Comparison of ENCODE assay signal across 28 cellular contexts in the genomic region with DNA sequence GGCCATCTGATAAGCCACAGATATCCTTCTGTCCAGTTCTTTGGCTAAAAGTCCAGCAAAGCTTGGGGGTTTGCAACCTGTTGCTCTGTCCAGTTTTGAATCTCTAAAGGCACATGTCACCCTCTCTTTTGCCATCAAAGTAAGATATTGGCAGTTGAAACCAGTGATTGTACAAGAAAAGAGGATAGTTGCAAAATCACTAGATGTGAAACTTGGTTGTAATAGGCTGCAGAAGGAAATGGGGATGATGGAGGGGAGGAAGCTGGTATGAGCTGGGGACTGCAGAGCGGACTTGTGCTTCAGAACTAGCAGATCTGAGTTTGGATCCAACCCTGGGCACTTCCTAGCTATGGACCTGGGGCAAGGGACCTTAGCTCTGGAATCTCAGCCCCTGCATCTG.
"Had no signal": no experiment of that assay in that cellular context is flagged by ENCODE, and none has a peak within 500 bp of the region (broad histone marks: within the 10 kb centered on the region; RNA-seq: fewer than 3 reads in every experiment).

No MANE protein-coding gene starts in this region.

- H3K4me1 Mint-ChIP-seq: activated naive CD8-positive, alpha-beta T cell treated with anti-CD3 and anti-CD28 coated beads, Interleukin-2, amount 10 ng/mL, durations not matched to agents 7 days and 5 days; brain; immature natural killer cell; mesothelial cell of epicardium; naive B cell had no signal

- H3K9me3 Mint-ChIP-seq: activated naive CD4-positive, alpha-beta T cell treated with anti-CD3 and anti-CD28 coated beads for 36 hours; activated naive CD8-positive, alpha-beta T cell treated with anti-CD3 and anti-CD28 coated beads, Interleukin-2, amount 10 ng/mL, durations not matched to agents 7 days and 5 days; brain; effector memory CD8-positive, alpha-beta T cell; immature natural killer cell; mesothelial cell of epicardium; naive B cell had no signal

- H3K36me3 Mint-ChIP-seq: activated naive CD8-positive, alpha-beta T cell treated with anti-CD3 and anti-CD28 coated beads, Interleukin-2, amount 10 ng/mL, durations not matched to agents 7 days and 5 days; brain; immature natural killer cell; mesothelial cell of epicardium; naive B cell had no signal

- H3K27me3 Mint-ChIP-seq: activated naive CD8-positive, alpha-beta T cell treated with anti-CD3 and anti-CD28 coated beads, Interleukin-2, amount 10 ng/mL, durations not matched to agents 7 days and 5 days had no signal

- ATAC-seq: activated CD4-positive, CD25-positive, alpha-beta regulatory T cell treated with anti-CD3 and anti-CD28 coated beads, Interleukin-2, amount 50 U/mL, for 24 hours; effector memory CD8-positive, alpha-beta T cell; right cardiac atrium had no signal

- H3K4me3 Mint-ChIP-seq: activated naive CD4-positive, alpha-beta T cell treated with anti-CD3 and anti-CD28 coated beads for 36 hours; activated naive CD8-positive, alpha-beta T cell treated with anti-CD3 and anti-CD28 coated beads, Interleukin-2, amount 10 ng/mL, durations not matched to agents 7 days and 5 days; brain; effector memory CD8-positive, alpha-beta T cell; immature natural killer cell; mesothelial cell of epicardium; naive B cell had no signal

- H3K9me3 ChIP-seq: ascending aorta, suprapubic skin, tibial artery had no signal

- H3K27ac ChIP-seq: ascending aorta, cardiac muscle cell, coronary artery, suprapubic skin, tibial artery had no signal

- DNase-seq: activated CD4-positive, alpha-beta T cell treated with anti-CD3 and anti-CD28 coated beads for 48 hours; activated CD4-positive, alpha-beta T cell treated with anti-CD3 and anti-CD28 coated beads, Interleukin-2, amount 50 U/mL, for 48 hours; activated CD8-positive, alpha-beta memory T cell treated with anti-CD3 and anti-CD28 coated beads for 24 hours; activated effector memory CD4-positive, alpha-beta T cell treated with Interleukin-2 at 50 U/mL for 16 hours; activated naive CD4-positive, alpha-beta T cell treated with anti-CD3 and anti-CD28 coated beads for 36 hours; activated naive CD8-positive, alpha-beta T cell treated with anti-CD3 and anti-CD28 coated beads, Interleukin-2, amount 10 ng/mL, durations not matched to agents 7 days and 5 days; effector memory CD8-positive, alpha-beta T cell; erythroblast; head of caudate nucleus; hypothalamus; immature natural killer cell; kidney; left colon; naive B cell; nucleus accumbens; right cardiac atrium; stimulated activated CD4-positive, alpha-beta T cell treated with anti-CD3 and anti-CD28 coated beads, Interleukin-15, amount 100 ng/mL, for 24 hours; stimulated activated CD4-positive, alpha-beta T cell treated with anti-CD3 and anti-CD28 coated beads, Interleukin-2, amount 100 ng/mL, for 24 hours; stimulated activated naive CD4-positive, alpha-beta T cell; tibial artery; WERI-Rb-1 had no signal

- H3K27me3 ChIP-seq: ascending aorta, tibial artery had no signal

- H3K36me3 ChIP-seq: ascending aorta, cardiac muscle cell, suprapubic skin, tibial artery, WERI-Rb-1 had no signal

- H3K27ac Mint-ChIP-seq: activated naive CD4-positive, alpha-beta T cell treated with anti-CD3 and anti-CD28 coated beads for 36 hours; activated naive CD8-positive, alpha-beta T cell treated with anti-CD3 and anti-CD28 coated beads, Interleukin-2, amount 10 ng/mL, durations not matched to agents 7 days and 5 days; brain; effector memory CD8-positive, alpha-beta T cell; immature natural killer cell; mesothelial cell of epicardium; naive B cell had no signal

- H3K4me3 ChIP-seq: ascending aorta, cardiac muscle cell, coronary artery, suprapubic skin, tibial artery had no signal

- H3K4me1 ChIP-seq: ascending aorta, suprapubic skin, tibial artery had no signal
